In the genomic region with DNA sequence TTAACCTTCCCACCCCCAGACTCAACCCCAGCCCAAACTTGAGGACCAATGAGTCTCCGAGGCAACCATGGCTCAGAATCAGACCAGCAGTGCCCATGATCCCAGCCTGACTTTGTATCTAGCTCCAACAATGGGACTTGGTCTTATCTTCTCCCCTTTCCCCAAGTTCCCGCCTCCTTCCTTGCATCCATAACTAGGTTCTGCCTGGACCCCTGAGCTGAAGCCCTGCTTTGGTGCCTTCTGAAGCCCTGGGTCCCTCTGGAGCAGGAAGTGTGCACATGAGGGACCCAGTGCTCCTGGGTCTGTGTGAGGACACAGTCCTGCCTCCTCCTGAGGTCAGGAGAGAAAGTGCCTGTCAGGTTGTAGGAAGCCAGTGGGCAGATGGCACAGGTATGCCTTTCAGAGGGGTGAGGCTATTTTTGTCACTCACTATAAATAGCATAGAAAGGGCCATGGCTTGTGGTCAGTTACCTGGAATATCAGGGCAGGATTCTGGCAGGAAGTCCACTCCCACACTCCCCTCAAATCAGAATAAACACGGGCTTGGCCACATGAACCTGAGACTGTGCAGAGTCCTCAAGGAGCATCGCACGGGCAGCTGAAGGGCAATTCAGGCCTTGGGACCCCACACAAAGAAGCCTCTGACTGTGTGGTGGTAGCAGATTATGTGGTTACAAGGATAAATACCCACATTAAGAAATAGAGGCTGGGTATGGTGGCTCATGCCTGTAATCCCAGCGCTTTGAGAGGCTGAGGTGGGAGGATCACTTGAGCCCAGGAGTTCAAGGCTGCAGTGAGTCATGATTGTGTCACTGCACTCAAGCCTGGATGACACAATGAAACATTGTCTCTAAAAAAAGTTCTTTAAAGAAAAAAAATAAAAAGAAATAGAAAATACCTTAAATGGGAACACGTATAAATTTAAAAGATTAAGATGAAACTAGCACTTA, we compare ENCODE assay signal across 12 cellular contexts. TPM values are rescaled to one million over a fixed set of nuclear protein-coding genes. Genes with fewer than 3 reads are reported as not detected.
DNase-seq lines count a peak whose midpoint lies in the region; FAIRE-seq and TF ChIP-seq lines count a peak whose summit lies in the region.
"Had no signal": no experiment of that assay in that cellular context is flagged by ENCODE, and none has a peak within 500 bp of the region (broad histone marks: within the 10 kb centered on the region; RNA-seq: fewer than 3 reads in every experiment).

No MANE protein-coding gene starts in this region.

- H3K27me3 ChIP-seq in trophoblast cell (ENCODE audit: insufficient read depth, low read length) (no peaks in the 10 kb centered on the region), spleen (replicated peaks in 1 of 7) (peaks cover 0 to 14% (median 0%) of the 10 kb centered on the region in 7 donors), right atrium auricular region (no peaks in the 10 kb centered on the region)

- H4K91ac ChIP-seq in trophoblast cell (ENCODE audit: low read depth, low read length), result no peak overlapping the region

- no peak overlapping the region for H3K4me3 ChIP-seq in trophoblast cell (ENCODE audit: low read depth, low read length)
- H3K4me3 ChIP-seq in spleen, result no peak overlapping the region
- H3K4me3 ChIP-seq in right atrium auricular region, result no peak overlapping the region

- H3K9ac ChIP-seq in trophoblast cell (ENCODE audit: low read length), result no peak overlapping the region

- H3K36me3 ChIP-seq in trophoblast cell (ENCODE audit: control insufficient read depth in 1 of 2, insufficient read depth in 2 of 2, low read length in 2 of 2), result no peaks in the 10 kb centered on the region
- H3K36me3 ChIP-seq in spleen, result no peaks in the 10 kb centered on the region
- H3K36me3 ChIP-seq in right atrium auricular region, result no peaks in the 10 kb centered on the region

- TF ChIP-seq CTCF in spleen (IDR thresholded peaks at IDR 0.05 in 8 of 11, conservative IDR thresholded peaks at IDR 0.05 in 3 of 11) (no peak), right atrium auricular region (IDR thresholded peaks at IDR 0.05) (no peak)

- peak; percentile 91 for FAIRE-seq in RCC 7860 (lab: Jason Lieb, UNC)
- FAIRE-seq: TTC549 had no signal

- no peak overlapping the region for H3K4ac ChIP-seq in trophoblast cell (ENCODE audit: low read depth, low read length)

- H2AFZ ChIP-seq in trophoblast cell (ENCODE audit: insufficient read depth, low read length, poor library complexity), result no peak overlapping the region

- DNase-seq in HCEC 1CT (peak; percentile 64), RCC 7860 (ENCODE audit: low spot score) (peak; percentile 82), dermis blood vessel endothelial cell (peak; percentile 39), trophoblast cell (peak; percentile 3 to 39), spleen (no peak), NAMALWA (ENCODE audit: low spot score) (no peak), right atrium auricular region (ENCODE audit: low spot score) (no peak)
- DNase-seq: Caco-2; effector memory CD4-positive, alpha-beta T cell; posterior cingulate gyrus; stimulated activated CD4-positive, alpha-beta T cell treated with anti-CD3 and anti-CD28 coated beads, Interleukin-4, amount 100 ng/mL, for 4 hours had no signal

- no peak overlapping the region for H3K14ac ChIP-seq in trophoblast cell (ENCODE audit: low read length)

- no peak overlapping the region for H3K23ac ChIP-seq in trophoblast cell (ENCODE audit: low read length)

- no peak overlapping the region for H2AK5ac ChIP-seq in trophoblast cell (ENCODE audit: low read length)

- no peak for TF ChIP-seq POLR2A in spleen (IDR thresholded peaks at IDR 0.05)

- H4K12ac ChIP-seq in trophoblast cell (ENCODE audit: low read depth, low read length), result no peak overlapping the region

- no peaks in the 10 kb centered on the region for H3K79me1 ChIP-seq in trophoblast cell (ENCODE audit: low read length)

- no peaks in the 10 kb centered on the region for H3K79me2 ChIP-seq in trophoblast cell (ENCODE audit: control insufficient read depth, insufficient read depth, low read length, poor library complexity)

- no peak overlapping the region for H4K8ac ChIP-seq in trophoblast cell (ENCODE audit: low read depth, low read length)

- no peak overlapping the region for H2BK120ac ChIP-seq in trophoblast cell (ENCODE audit: insufficient read depth, low read length, poor library complexity)

- no peak overlapping the region for H3K4me2 ChIP-seq in trophoblast cell (ENCODE audit: low read length)

- H3K18ac ChIP-seq in trophoblast cell (ENCODE audit: low read length), result no peak overlapping the region

- H2BK12ac ChIP-seq in trophoblast cell (ENCODE audit: low read length), result no peak overlapping the region

- no peak overlapping the region for H2BK5ac ChIP-seq in trophoblast cell (ENCODE audit: low read depth, low read length, poor library complexity)

- H3K9me3 ChIP-seq in trophoblast cell (ENCODE audit: insufficient read depth, low read depth, low read length), result no peaks in the 10 kb centered on the region
- no peaks in the 10 kb centered on the region for H3K9me3 ChIP-seq in spleen
- H3K9me3 ChIP-seq in right atrium auricular region, result no peaks in the 10 kb centered on the region
- H3K9me3 ChIP-seq: Caco-2 had no signal

- no peaks in the 10 kb centered on the region for H3K4me1 ChIP-seq in trophoblast cell (ENCODE audit: control insufficient read depth in 1 of 2, insufficient read depth in 2 of 2, low read length in 2 of 2)
- no peaks in the 10 kb centered on the region for H3K4me1 ChIP-seq in spleen
- H3K4me1 ChIP-seq in right atrium auricular region, result no peaks in the 10 kb centered on the region
- H3K4me1 ChIP-seq: Caco-2 had no signal

- WGBS in trophoblast cell (ENCODE audit: extremely low coverage, insufficient coverage, insufficient read length), result no CpG with 5 or more reads among the region's 7 CpGs
- WGBS in spleen, 5 donors, result 79 to 89% (median 85%) methylated on average over 7 of the region's 7 CpGs

- intact Hi-C loops in spleen (cut with DNase I; ENCODE audit: low total_unique reads), result no loop called here

- no peak overlapping the region for H3K27ac ChIP-seq in trophoblast cell (ENCODE audit: low read depth, low read length)
- H3K27ac ChIP-seq in spleen, result no peak overlapping the region
- H3K27ac ChIP-seq in right atrium auricular region, result no peak overlapping the region

RNA-seq across cellular contexts. Expression of a gene that starts 27.4 kb away (rescaled TPM):
- 299 and 565 TPM in 2 replicates for total RNA-seq in dermis blood vessel endothelial cell
- 277 and 283 TPM in 2 replicates for polyA plus RNA-seq in trophoblast cell (2013)
- total RNA-seq in spleen, result 10 to 100 TPM; 34.5 to 53.8 (median 41.4) TPM
- polyA plus RNA-seq in spleen, result 10 to 100 TPM; 23.3 to 29.9 (median 27.2) TPM
- 10 to 100 TPM; 27.7 to 29.7 TPM for total RNA-seq in right atrium auricular region

Comparison
In these comparisons a context has a peak if more than half of its experiments do, and no peak if none do; other contexts are left out.
1. DNase-seq: peak in HCEC 1CT (single experiment), RCC 7860 (single experiment), dermis blood vessel endothelial cell (single experiment) and trophoblast cell (2 of 2); none in spleen (single experiment), NAMALWA (single experiment) and right atrium auricular region (single experiment).